Comparison of ENCODE assay signal across 10 cellular contexts in the genomic region with DNA sequence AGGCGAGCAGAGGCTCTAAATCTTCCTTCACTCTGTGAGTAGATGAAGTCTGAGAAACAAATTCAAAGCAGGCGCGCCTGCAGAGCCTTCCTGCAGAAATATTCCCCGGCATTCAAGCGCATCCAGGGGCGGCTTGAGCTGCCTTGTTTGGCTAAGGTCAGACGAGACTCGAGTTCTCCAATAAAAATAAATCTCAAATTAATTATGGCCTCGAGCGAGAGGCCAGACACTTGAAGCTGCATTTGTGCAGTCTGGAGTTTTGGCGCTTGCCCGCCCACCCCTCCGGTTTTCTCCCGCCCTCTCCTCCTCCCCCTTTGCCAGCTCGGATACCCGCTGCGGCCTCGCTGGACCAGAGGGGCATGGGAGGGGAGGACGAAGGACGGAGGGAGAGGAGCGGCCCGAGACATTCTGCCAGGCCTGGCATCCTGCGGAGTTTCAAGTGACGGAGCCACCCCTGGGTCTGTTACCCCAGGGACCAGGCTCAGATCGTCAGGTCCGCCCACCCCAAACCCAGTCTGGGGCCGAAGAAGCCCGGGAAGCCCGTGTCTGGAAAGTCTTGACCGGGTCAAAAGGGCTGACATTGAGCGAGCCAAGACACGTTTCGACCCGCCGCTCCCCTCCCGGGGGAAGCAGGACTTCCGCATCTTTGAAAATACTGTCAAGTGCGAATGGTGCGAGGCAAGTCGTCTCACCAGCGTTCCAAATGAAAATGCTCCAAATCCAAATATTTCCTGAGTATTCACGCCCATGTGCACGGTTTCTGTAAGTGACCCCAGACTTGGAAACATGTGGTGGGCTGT. TPM values are rescaled to one million over a fixed set of nuclear protein-coding genes. Genes with fewer than 3 reads are reported as not detected.
DNase-seq lines count a peak whose midpoint lies in the region; ATAC-seq, FAIRE-seq and TF ChIP-seq lines count a peak whose summit lies in the region.
"Had no signal": no experiment of that assay in that cellular context is flagged by ENCODE, and none has a peak within 500 bp of the region (broad histone marks: within the 10 kb centered on the region; RNA-seq: fewer than 3 reads in every experiment).

No MANE protein-coding gene starts in this region.

- H3K4me3 ChIP-seq in endothelial cell of umbilical vein (replicated peaks in 1 of 3; ENCODE audit: insufficient read depth in 1 of 3, low read depth in 1 of 3, low read length in 3 of 3) (peak overlapping the region in 1 of 3 experiments; percentile 11), lower lobe of right lung (peak overlapping the region; percentile 17), tibial artery (peak overlapping the region; percentile 28 to 41), ovary (no peak overlapping the region)
- H3K4me3 ChIP-seq: HAP-1 had no signal

- DNase-seq in NCI-H1417 (lab: John Stamatoyannopoulos, UW) (peak in 2 of 3 experiments; percentile 53 to 82), NCI-H1417 treated with DMSO at 0.1 percent for 48 hours (lab: John Stamatoyannopoulos, UW) (no peak), endothelial cell of umbilical vein (ENCODE audit: low read depth, low spot score) (no peak), lower lobe of right lung (peak; percentile 48), tibial artery (no peak), GOT3 (lab: John Stamatoyannopoulos, UW) (no peak), globus pallidus (ENCODE audit: low spot score) (no peak), ovary (no peak)

- no peaks in the 10 kb centered on the region for H3K9me1 ChIP-seq in endothelial cell of umbilical vein (replicated peaks; ENCODE audit: control insufficient read depth, extremely low read depth, insufficient read depth, low read length)

- peaks cover 20% of the 10 kb centered on the region for H3K79me2 ChIP-seq in endothelial cell of umbilical vein (ENCODE audit: control insufficient read depth, insufficient read depth, low read length)

- POLR2A ChIA-PET in endothelial cell of umbilical vein (lab: Charles Lee), result interaction anchor here (1.1 to 1.3 kb wide), 3 partner anchors 24 to 39 kb away, joined by 3 to 4 read pairs (median 3); no protein-coding TSS in a partner anchor

- no peak for ATAC-seq in lower lobe of right lung

- intact Hi-C loops in endothelial cell of umbilical vein (cut with micrococcal nuclease) (loop anchor here (5.0 kb wide), 1 partner anchor 188 kb away; no protein-coding TSS in a partner anchor), lower lobe of right lung (cut with DNase I) (no loop called here), tibial artery (cut with DNase I; ENCODE audit: low total_unique reads) (no loop called here), ovary (cut with DNase I) (no loop called here)

- H3K27ac ChIP-seq in endothelial cell of umbilical vein (ENCODE audit: insufficient read depth, low read depth, low read length) (no peak overlapping the region), lower lobe of right lung (peak overlapping the region; percentile 25), tibial artery (peak overlapping the region in 1 of 2 donors; percentile 1), ovary (no peak overlapping the region)

- H3K4me1 ChIP-seq in endothelial cell of umbilical vein (ENCODE audit: control insufficient read depth, extremely low read depth, insufficient read depth, low read length), result peaks cover 42% of the 10 kb centered on the region
- peaks cover 59% of the 10 kb centered on the region for H3K4me1 ChIP-seq in lower lobe of right lung
- peaks cover 0 to 70% (median 59%) of the 10 kb centered on the region in 4 donors for H3K4me1 ChIP-seq in tibial artery
- H3K4me1 ChIP-seq in ovary (ENCODE audit: insufficient read depth), result peaks cover 3% of the 10 kb centered on the region
- H3K4me1 ChIP-seq: HAP-1 had no signal

- no peak for TF ChIP-seq POLR2A in endothelial cell of umbilical vein (IDR thresholded peaks at IDR 0.05; ENCODE audit: low read depth, low read length)
- TF ChIP-seq POLR2A in ovary (IDR thresholded peaks at IDR 0.05), result no peak

- H3K36me3 ChIP-seq in endothelial cell of umbilical vein (ENCODE audit: control insufficient read depth in 2 of 2, extremely low read depth in 1 of 2, insufficient read depth in 2 of 2, low read length in 2 of 2), result no peaks in the 10 kb centered on the region
- no peaks in the 10 kb centered on the region for H3K36me3 ChIP-seq in lower lobe of right lung
- H3K36me3 ChIP-seq in tibial artery, result no peaks in the 10 kb centered on the region
- no peaks in the 10 kb centered on the region for H3K36me3 ChIP-seq in ovary
- H3K36me3 ChIP-seq: HAP-1 had no signal

- no peak overlapping the region for H3K9ac ChIP-seq in endothelial cell of umbilical vein (replicated peaks; ENCODE audit: extremely low read depth, insufficient read depth, low read length)

- no peak for TF ChIP-seq EP300 in ovary (IDR thresholded peaks at IDR 0.05)

- peak; percentile 55 for FAIRE-seq in endothelial cell of umbilical vein (lab: Jason Lieb, UNC)
- FAIRE-seq: A204.1 had no signal

- BruUV-seq in endothelial cell of umbilical vein (replicated peaks; lab: Mats Ljungman, UMichigan), result no TSS peak

- TF ChIP-seq CTCF in endothelial cell of umbilical vein (IDR thresholded peaks at IDR 0.05; ENCODE audit: extremely low read depth in 1 of 2, insufficient read depth in 1 of 2, low read depth in 1 of 2, low read length in 2 of 2) (no peak), lower lobe of right lung (IDR thresholded peaks at IDR 0.05) (no peak), tibial artery (IDR thresholded peaks at IDR 0.05) (no peak), ovary (IDR thresholded peaks at IDR 0.05) (no peak)

- no peaks in the 10 kb centered on the region for H4K20me1 ChIP-seq in endothelial cell of umbilical vein (replicated peaks; ENCODE audit: control insufficient read depth, extremely low read depth, insufficient read depth, low read length)

- 8 to 15% (median 13%) methylated on average over 39 to 43 of the region's 43 CpGs for WGBS in ovary, 3 donors

- H3K27me3 ChIP-seq in endothelial cell of umbilical vein (ENCODE audit: control insufficient read depth in 2 of 2, insufficient read depth in 2 of 2, low read length in 2 of 2), result peaks cover 24 to 26% of the 10 kb centered on the region in 2 experiments
- peaks cover 54% of the 10 kb centered on the region for H3K27me3 ChIP-seq in lower lobe of right lung (ENCODE audit: low read depth)
- H3K27me3 ChIP-seq in tibial artery, result peaks cover 0 to 88% of the 10 kb centered on the region in 2 donors
- no peaks in the 10 kb centered on the region for H3K27me3 ChIP-seq in ovary

- H3K9me3 ChIP-seq in endothelial cell of umbilical vein (replicated peaks; ENCODE audit: control insufficient read depth, insufficient read depth, low read length), result no peaks in the 10 kb centered on the region
- no peaks in the 10 kb centered on the region for H3K9me3 ChIP-seq in lower lobe of right lung
- no peaks in the 10 kb centered on the region for H3K9me3 ChIP-seq in tibial artery
- H3K9me3 ChIP-seq in ovary, result peaks cover 0 to 6% of the 10 kb centered on the region in 2 donors
- H3K9me3 ChIP-seq: HAP-1 had no signal

- peak overlapping the region; percentile 44 for H3K4me2 ChIP-seq in endothelial cell of umbilical vein (ENCODE audit: insufficient read depth, low read length)

- peak overlapping the region; percentile 20 for H2AFZ ChIP-seq in endothelial cell of umbilical vein (ENCODE audit: low read depth, low read length)

- dilution Hi-C loops in endothelial cell of umbilical vein (cut with MboI; ENCODE audit: extremely low pct_ligation_motif_present, low sequenced_read_pairs), result no loop called here

- CTCF ChIA-PET in endothelial cell of umbilical vein (lab: Charles Lee), result interaction anchor here (0.6 to 3.5 kb wide), 6 partner anchors 15 to 518 kb away, joined by 3 to 15 read pairs (median 6); no protein-coding TSS in a partner anchor

TF ChIP-seq in endothelial cell of umbilical vein, 7 proteins besides CTCF, POLR2A, EP300 and RAD21:
- TF ChIP-seq GATA2 (IDR thresholded peaks at IDR 0.05; ENCODE audit: insufficient read depth, insufficient read length, low read depth, low read length) (no peak), EZH2 (IDR thresholded peaks at IDR 0.05; ENCODE audit: borderline replicate concordance, low read depth, low read length, severe bottlenecking) (peak; percentile 25)
TF ChIP-seq in endothelial cell of umbilical vein: peak in this region for 1.

RNA-seq across cellular contexts. Expression of gene FLI1, which starts 3.7 kb away (rescaled TPM):
- 132 and 134 TPM in 2 replicates for total RNA-seq in endothelial cell of umbilical vein
- 163 and 210 TPM in 2 replicates for polyA plus RNA-seq in endothelial cell of umbilical vein
- polyA plus RNA-seq in endothelial cell of umbilical vein (2011; cell fraction: cytosol; rRNA removed), result 124 and 153 TPM in 2 replicates
- polyA plus RNA-seq in endothelial cell of umbilical vein (2011; cell fraction: nucleus; rRNA removed), result 147 and 172 TPM in 2 replicates
- 97.4 and 114 TPM in 2 replicates for polyA plus RNA-seq in endothelial cell of umbilical vein (2012)
- 460 and 576 TPM in 2 replicates for polyA minus RNA-seq in endothelial cell of umbilical vein
- polyA minus RNA-seq in endothelial cell of umbilical vein (2011; cell fraction: cytosol; rRNA and poly(A)+ RNA removed), result not detected
- polyA minus RNA-seq in endothelial cell of umbilical vein (2011; cell fraction: nucleus; rRNA and poly(A)+ RNA removed), result 141 and 197 TPM in 2 replicates
- 64.2 TPM for total RNA-seq in lower lobe of right lung
- total RNA-seq in ovary, result 10 to 100 TPM in 4 of 7 donors, 1 to 10 TPM in 3; 4.0 to 18.4 (median 12.1) TPM
- 10 to 100 TPM; 12.3 to 22.5 TPM for polyA plus RNA-seq in ovary

Comparison
In these comparisons a context has a peak if more than half of its experiments do, and no peak if none do; other contexts are left out.
1. DNase-seq: peak in NCI-H1417 (2 of 3) and lower lobe of right lung (single experiment); none in NCI-H1417 treated with DMSO at 0.1 percent for 48 hours (single experiment), endothelial cell of umbilical vein (single experiment), tibial artery (0 of 2), GOT3 (single experiment), globus pallidus (single experiment) and ovary (0 of 5).